In the genomic region with DNA sequence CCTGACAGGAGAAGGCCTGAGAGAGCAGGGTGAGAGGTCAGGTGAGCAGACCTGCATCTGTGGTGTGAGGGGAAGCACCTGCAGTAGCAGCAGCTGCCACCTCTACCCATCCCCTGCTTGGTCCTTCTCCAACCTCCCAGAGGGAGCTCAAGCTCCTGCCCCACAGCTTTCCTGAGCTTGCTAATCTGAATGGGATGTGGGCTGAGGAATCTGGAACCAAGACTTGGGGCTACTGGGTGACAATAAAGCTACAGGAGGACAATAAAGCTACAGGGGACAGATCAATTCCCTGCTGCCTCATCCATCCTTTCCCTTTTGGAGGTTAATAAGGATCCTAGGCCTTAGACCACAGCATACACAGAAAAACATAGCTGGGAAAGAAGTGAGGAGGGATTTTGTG, we compare ENCODE assay signal across 3 cellular contexts.
TF ChIP-seq lines count a peak whose summit lies in the region.

No MANE protein-coding gene starts in this region.

TF ChIP-seq in HepG2, 621 proteins besides CTCF, POLR2A, EP300 and RAD21:
- TF ChIP-seq MAFK (conservative IDR thresholded peaks at IDR 0.05 in 1 of 2, IDR thresholded peaks at IDR 0.05 in 1 of 2; ENCODE audit: low read length in 2 of 2) (no peak), ZNF773 (CRISPR knock-in tag; IDR thresholded peaks at IDR 0.05; ENCODE audit: borderline replicate concordance) (no peak), ZMYM2 (CRISPR knock-in tag; IDR thresholded peaks at IDR 0.05) (no peak), RBFOX2 (IDR thresholded peaks at IDR 0.05; ENCODE audit: low read depth, low read length) (no peak), MLLT10 (CRISPR knock-in tag; IDR thresholded peaks at IDR 0.05) (no peak), BCL6 (CRISPR knock-in tag; IDR thresholded peaks at IDR 0.05) (no peak), RFX5 (IDR thresholded peaks at IDR 0.05; ENCODE audit: low read depth, low read length) (no peak)
- TF ChIP-seq, protein P1, sequence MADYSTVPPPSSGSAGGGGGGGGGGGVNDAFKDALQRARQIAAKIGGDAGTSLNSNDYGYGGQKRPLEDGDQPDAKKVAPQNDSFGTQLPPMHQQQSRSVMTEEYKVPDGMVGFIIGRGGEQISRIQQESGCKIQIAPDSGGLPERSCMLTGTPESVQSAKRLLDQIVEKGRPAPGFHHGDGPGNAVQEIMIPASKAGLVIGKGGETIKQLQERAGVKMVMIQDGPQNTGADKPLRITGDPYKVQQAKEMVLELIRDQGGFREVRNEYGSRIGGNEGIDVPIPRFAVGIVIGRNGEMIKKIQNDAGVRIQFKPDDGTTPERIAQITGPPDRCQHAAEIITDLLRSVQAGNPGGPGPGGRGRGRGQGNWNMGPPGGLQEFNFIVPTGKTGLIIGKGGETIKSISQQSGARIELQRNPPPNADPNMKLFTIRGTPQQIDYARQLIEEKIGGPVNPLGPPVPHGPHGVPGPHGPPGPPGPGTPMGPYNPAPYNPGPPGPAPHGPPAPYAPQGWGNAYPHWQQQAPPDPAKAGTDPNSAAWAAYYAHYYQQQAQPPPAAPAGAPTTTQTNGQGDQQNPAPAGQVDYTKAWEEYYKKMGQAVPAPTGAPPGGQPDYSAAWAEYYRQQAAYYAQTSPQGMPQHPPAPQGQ (CRISPR knock-in tag; IDR thresholded peaks at IDR 0.05; ENCODE audit: borderline replicate concordance) = no peak
- TF ChIP-seq, protein P2, sequence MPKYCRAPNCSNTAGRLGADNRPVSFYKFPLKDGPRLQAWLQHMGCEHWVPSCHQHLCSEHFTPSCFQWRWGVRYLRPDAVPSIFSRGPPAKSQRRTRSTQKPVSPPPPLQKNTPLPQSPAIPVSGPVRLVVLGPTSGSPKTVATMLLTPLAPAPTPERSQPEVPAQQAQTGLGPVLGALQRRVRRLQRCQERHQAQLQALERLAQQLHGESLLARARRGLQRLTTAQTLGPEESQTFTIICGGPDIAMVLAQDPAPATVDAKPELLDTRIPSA (CRISPR knock-in tag; IDR thresholded peaks at IDR 0.05; ENCODE audit: borderline replicate concordance) = no peak

TF ChIP-seq in GM12878, 131 proteins besides CTCF, POLR2A, EP300 and RAD21:
- no peak for TF ChIP-seq PBX3 (IDR thresholded peaks at IDR 0.05; ENCODE audit: insufficient replicate concordance, low read depth, low read length)
- TF ChIP-seq ZBTB40 (IDR thresholded peaks at IDR 0.05; ENCODE audit: borderline replicate concordance) = no peak
- TF ChIP-seq RCOR1 (conservative IDR thresholded peaks at IDR 0.05; ENCODE audit: low read depth, low read length) = no peak
- TF ChIP-seq NFXL1 (IDR thresholded peaks at IDR 0.05; ENCODE audit: borderline replicate concordance) = peak; percentile 46; the same call in 1 of the 2 replicates
TF ChIP-seq in GM12878: peak in this region for 1.

TF ChIP-seq in H1, 55 proteins besides CTCF, POLR2A, EP300 and RAD21:
- TF ChIP-seq RBBP5 (IDR thresholded peaks at IDR 0.05; ENCODE audit: borderline replicate concordance, low read depth, low read length) (no peak), BCL11A (IDR thresholded peaks at IDR 0.05; ENCODE audit: low read depth in 2 of 2, low read length in 2 of 2) (no peak), POU5F1 (IDR thresholded peaks at IDR 0.05; ENCODE audit: low read depth, low read length) (no peak), SRF (IDR thresholded peaks at IDR 0.05; ENCODE audit: low read depth, low read length) (no peak), HDAC6 (IDR thresholded peaks at IDR 0.05; ENCODE audit: low read depth, low read length) (no peak), CHD2 (IDR thresholded peaks at IDR 0.05; ENCODE audit: low read length) (no peak), SUZ12 (IDR thresholded peaks at IDR 0.05; ENCODE audit: low read length) (no peak), E2F6 (IDR thresholded peaks at IDR 0.05) (no peak), SP1 (IDR thresholded peaks at IDR 0.05; ENCODE audit: low read depth, low read length) (no peak), CBX5 (IDR thresholded peaks at IDR 0.05; ENCODE audit: low read depth, low read length) (no peak)
- TF ChIP-seq, protein P3, sequence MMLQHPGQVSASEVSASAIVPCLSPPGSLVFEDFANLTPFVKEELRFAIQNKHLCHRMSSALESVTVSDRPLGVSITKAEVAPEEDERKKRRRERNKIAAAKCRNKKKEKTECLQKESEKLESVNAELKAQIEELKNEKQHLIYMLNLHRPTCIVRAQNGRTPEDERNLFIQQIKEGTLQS (IDR thresholded peaks at IDR 0.05; ENCODE audit: insufficient read depth, low read depth, low read length) = no peak
